In genomic region chr6:147149826-147150225, GRCh38 we compare ENCODE assay signal across 21 cellular contexts. TPM values are rescaled to one million over a fixed set of nuclear protein-coding genes. Genes with fewer than 3 reads are reported as not detected.
DNase-seq lines count a peak whose midpoint lies in the region; ATAC-seq, FAIRE-seq and TF ChIP-seq lines count a peak whose summit lies in the region.
"Had no signal": no experiment of that assay in that cellular context is flagged by ENCODE, and none has a peak within 500 bp of the region (broad histone marks: within the 10 kb centered on the region; RNA-seq: fewer than 3 reads in every experiment).

No MANE protein-coding gene starts in this region.

- intact Hi-C loops in HepG2 (cut with micrococcal nuclease; ENCODE audit: unreplicated experiment) (no loop called here), right lobe of liver (cut with DNase I) (no loop called here), colonic mucosa (cut with DNase I) (no loop called here), transverse colon (cut with DNase I; ENCODE audit: low total_unique reads) (no loop called here), A673 (cut with micrococcal nuclease; ENCODE audit: unreplicated experiment) (no loop called here)

- POLR2A ChIA-PET in HepG2 (lab: Yijun Ruan, JAX): no interaction called here
- POLR2A ChIA-PET in A673 (lab: Charles Lee; ENCODE audit: low non-redundant PET): no interaction called here

- DNase-seq in HepG2 (ENCODE audit: low spot score) (no peak), right lobe of liver (no peak), colonic mucosa (no peak), transverse colon (no peak), DMS53 (lab: John Stamatoyannopoulos, UW) (no peak), SJCRH30 (no peak), A673 (ENCODE audit: low spot score) (no peak)
- DNase-seq: 8988T; C1 segment of cervical spinal cord; Calu3; CD4-positive, alpha-beta memory T cell; COR-L47; DND-41; GDM1; GOT3; HFFc6 had no signal

- BruUV-seq in HepG2 (replicated peaks; lab: Mats Ljungman, UMichigan) (no TSS peak), A673 (replicated peaks; lab: Mats Ljungman, UMichigan) (no TSS peak)

- H3K9ac ChIP-seq in HepG2 (ENCODE audit: insufficient read depth, low read depth, low read length): no peak overlapping the region
- no peak overlapping the region for H3K9ac ChIP-seq in colonic mucosa (ENCODE audit: low read depth in 2 of 2, low read length in 2 of 2)

- in situ Hi-C loops in HepG2 (cut with HindIII; ENCODE audit: extremely low pct_ligation_motif_present, low pct_unique_long_range_greater_than_20kb) (no loop called here), transverse colon (cut with MboI; ENCODE audit: low pct_ligation_motif_present in 1 of 4, low pct_unique_long_range_greater_than_20kb in 1 of 4, low sequenced_read_pairs in 3 of 4) (no loop called here)

- H3K27me3 ChIP-seq in HepG2 (ENCODE audit: control insufficient read depth in 1 of 2, insufficient read depth in 2 of 2, low read length in 2 of 2) (no peaks in the 10 kb centered on the region; a peak in 1 of 5 replicates), right lobe of liver (no peaks in the 10 kb centered on the region), colonic mucosa (no peaks in the 10 kb centered on the region), transverse colon (no peaks in the 10 kb centered on the region), SJCRH30 (no peaks in the 10 kb centered on the region), A673 (replicated peaks; ENCODE audit: insufficient read depth, low read depth, low read length, poor library complexity) (no peaks in the 10 kb centered on the region)

- no peak overlapping the region for H3K4me2 ChIP-seq in HepG2 (ENCODE audit: low read depth, low read length)
- H3K4me2 ChIP-seq: A549 had no signal

- H4K20me1 ChIP-seq in HepG2 (ENCODE audit: insufficient read depth, low read length): no peaks in the 10 kb centered on the region

- no peak for FAIRE-seq in HepG2 (lab: Jason Lieb, UNC)
- FAIRE-seq in islet of Langerhans (lab: Jason Lieb, UNC): peak; percentile 21
- FAIRE-seq: A549, GM12878, H54 had no signal

- no peak overlapping the region for H3K27ac ChIP-seq in HepG2 (ENCODE audit: extremely low read length, insufficient read depth, low read length)
- H3K27ac ChIP-seq in right lobe of liver: no peak overlapping the region
- peak overlapping the region; percentile 31 for H3K27ac ChIP-seq in colonic mucosa
- H3K27ac ChIP-seq in transverse colon: peak overlapping the region in 3 of 4 donors; percentile 29 to 67 (median 42)
- no peak overlapping the region for H3K27ac ChIP-seq in SJCRH30
- H3K27ac ChIP-seq in A673 (ENCODE audit: low read depth, low read length, poor library complexity, severe bottlenecking): no peak overlapping the region
- H3K27ac ChIP-seq: A549 had no signal

- no peaks in the 10 kb centered on the region for H3K36me3 ChIP-seq in HepG2 (replicated peaks in 1 of 2; ENCODE audit: control insufficient read depth in 1 of 2, insufficient read depth in 2 of 2, low read length in 2 of 2)
- no peaks in the 10 kb centered on the region for H3K36me3 ChIP-seq in right lobe of liver
- no peaks in the 10 kb centered on the region for H3K36me3 ChIP-seq in colonic mucosa
- no peaks in the 10 kb centered on the region for H3K36me3 ChIP-seq in transverse colon
- no peaks in the 10 kb centered on the region for H3K36me3 ChIP-seq in SJCRH30
- no peaks in the 10 kb centered on the region for H3K36me3 ChIP-seq in A673 (ENCODE audit: insufficient read depth, low read length, poor library complexity, severe bottlenecking)
- H3K36me3 ChIP-seq: HAP-1 had no signal

- ATAC-seq in HepG2 (no peak), right lobe of liver (no peak)
- ATAC-seq: A549, GM12878 had no signal

- WGBS in HepG2 (ENCODE audit: low lambda C conversion rate): 56% methylated on average over 2 of the region's 2 CpGs
- WGBS in right lobe of liver (ENCODE audit: insufficient coverage, low coverage, low lambda C conversion rate, missing lambda C conversion rate): 79% methylated on average over 2 of the region's 2 CpGs
- WGBS in transverse colon (ENCODE audit: low coverage in 1 of 2), 2 donors: 72 to 75% methylated on average over 2 of the region's 2 CpGs

- TF ChIP-seq EP300 in HepG2 (IDR thresholded peaks at IDR 0.05; ENCODE audit: low read depth in 2 of 2, low read length in 2 of 2) (no peak), HepG2 (CRISPR knock-in tag; IDR thresholded peaks at IDR 0.05; ENCODE audit: borderline replicate concordance) (no peak), transverse colon (IDR thresholded peaks at IDR 0.05; ENCODE audit: low read depth) (no peak)

- CTCF ChIA-PET in HepG2 (lab: Yijun Ruan, JAX; ENCODE audit: low intra/inter-chr PET ratio, low total read pairs): no interaction called here
- CTCF ChIA-PET in A673 (lab: Charles Lee): no interaction called here

- TF ChIP-seq POLR2A in HepG2 (IDR thresholded peaks at IDR 0.05; ENCODE audit: insufficient read depth in 1 of 2, low read depth in 2 of 2, low read length in 2 of 2) (no peak), right lobe of liver (IDR thresholded peaks at IDR 0.05) (no peak), transverse colon (IDR thresholded peaks at IDR 0.05) (no peak)

- H3K4me1 ChIP-seq in HepG2 (ENCODE audit: insufficient read depth, low read length) (no peaks in the 10 kb centered on the region), right lobe of liver (no peaks in the 10 kb centered on the region), colonic mucosa (no peaks in the 10 kb centered on the region), transverse colon (peaks cover 0 to 47% (median 10%) of the 10 kb centered on the region in 4 donors), SJCRH30 (no peaks in the 10 kb centered on the region), A673 (ENCODE audit: insufficient read depth, low read length, poor library complexity, severe bottlenecking) (no peaks in the 10 kb centered on the region)
- H3K4me1 ChIP-seq: HAP-1 had no signal

- no peak for TF ChIP-seq RAD21 in HepG2 (CRISPR knock-in tag; IDR thresholded peaks at IDR 0.05)

- H3K9me3 ChIP-seq in HepG2 (ENCODE audit: low read length) (no peaks in the 10 kb centered on the region), right lobe of liver (no peaks in the 10 kb centered on the region), colonic mucosa (no peaks in the 10 kb centered on the region), transverse colon (no peaks in the 10 kb centered on the region), SJCRH30 (replicated peaks) (0 out of 2 replicates have a peak, but pooled peaks cover 2% of the 10 kb centered on the region), A673 (ENCODE audit: low read depth, low read length, poor library complexity, severe bottlenecking) (no peaks in the 10 kb centered on the region)
- H3K9me3 ChIP-seq: A549, HAP-1 had no signal

- TF ChIP-seq CTCF in HepG2 (CRISPR knock-in tag; IDR thresholded peaks at IDR 0.05) (no peak), right lobe of liver (IDR thresholded peaks at IDR 0.05) (no peak), colonic mucosa (IDR thresholded peaks at IDR 0.05) (no peak), transverse colon (IDR thresholded peaks at IDR 0.05) (no peak), A673 (conservative IDR thresholded peaks at IDR 0.05; ENCODE audit: low read depth, low read length) (no peak)

- no peak overlapping the region for H2AFZ ChIP-seq in HepG2 (ENCODE audit: low read length)

- H3K79me2 ChIP-seq in HepG2 (ENCODE audit: insufficient read depth, low read length): no peaks in the 10 kb centered on the region

- H3K4me3 ChIP-seq in HepG2 (replicated peaks in 1 of 3; ENCODE audit: insufficient read depth in 1 of 3, low read depth in 2 of 3, low read length in 3 of 3) (no peak overlapping the region), right lobe of liver (no peak overlapping the region), colonic mucosa (no peak overlapping the region), transverse colon (no peak overlapping the region), SJCRH30 (no peak overlapping the region), A673 (ENCODE audit: low read depth, low read length, poor library complexity, severe bottlenecking) (no peak overlapping the region)
- H3K4me3 ChIP-seq: A549, GM12878, HAP-1 had no signal

TF ChIP-seq in HepG2, 621 proteins besides CTCF, POLR2A, EP300 and RAD21 (continues in another document):
- TF ChIP-seq MAFF (IDR thresholded peaks at IDR 0.05; ENCODE audit: low read depth, low read length): peak; percentile 67

RNA-seq across cellular contexts. Expression of gene STXBP5, which starts 54.4 kb away (rescaled TPM):
- 19.4 and 21.8 TPM in 2 replicates for total RNA-seq in HepG2 (2016; rRNA removed; fragmentation: Illumina TruSeq; extraction: Trizol)
- total RNA-seq in HepG2 (2016; cell fraction: cytosol; rRNA removed; fragmentation: Illumina TruSeq; extraction: Trizol; ENCODE audit: low read depth): 3.0 and 4.1 TPM in 2 replicates
- 18.5 and 18.8 TPM in 2 replicates for total RNA-seq in HepG2 (2016; cell fraction: insoluble cytoplasmic fraction; rRNA removed; fragmentation: Illumina TruSeq; extraction: Trizol)
- 6.7 and 8.3 TPM in 2 replicates for total RNA-seq in HepG2 (2016; cell fraction: membrane; rRNA removed; fragmentation: Illumina TruSeq; extraction: Trizol)
- total RNA-seq in HepG2 (2016; cell fraction: nucleus; rRNA removed; fragmentation: Illumina TruSeq; extraction: Trizol): 36.7 and 39.8 TPM in 2 replicates
- polyA plus RNA-seq in HepG2 (2011; rRNA removed): 8.8 and 9.5 TPM in 2 replicates
- 3.9 and 6.8 TPM in 2 replicates for polyA plus RNA-seq in HepG2 (2011; cell fraction: cytosol; rRNA removed)
- 7.1 and 11.0 TPM in 2 replicates for polyA plus RNA-seq in HepG2 (2011; cell fraction: nucleus; rRNA removed)
- polyA plus RNA-seq in HepG2 (2012): 5.4 and 7.4 TPM in 2 replicates
- polyA plus RNA-seq in HepG2 (2016; cell fraction: cytosol; fragmentation: Illumina TruSeq; extraction: Trizol; ENCODE audit: low read depth): 0.29 and 0.48 TPM in 2 replicates
- 10.8 and 12.3 TPM in 2 replicates for polyA plus RNA-seq in HepG2 (2016; cell fraction: insoluble cytoplasmic fraction; fragmentation: Illumina TruSeq; extraction: Trizol; ENCODE audit: low read depth)
- 1.5 and 1.9 TPM in 2 replicates for polyA plus RNA-seq in HepG2 (2016; cell fraction: membrane; fragmentation: Illumina TruSeq; extraction: Trizol; ENCODE audit: low read depth)
- polyA plus RNA-seq in HepG2 (2016; cell fraction: nucleus; fragmentation: Illumina TruSeq; extraction: Trizol; ENCODE audit: insufficient read depth, low read depth): 14.3 and 16.7 TPM in 2 replicates
- 22.2 and 28.0 TPM in 2 replicates for polyA minus RNA-seq in HepG2 (2011; rRNA and poly(A)+ RNA removed; ENCODE audit: low replicate concordance)
- polyA minus RNA-seq in HepG2 (2011; cell fraction: cytosol; rRNA and poly(A)+ RNA removed): 22.2 and 25.0 TPM in 2 replicates
- polyA minus RNA-seq in HepG2 (2011; cell fraction: nucleus; rRNA and poly(A)+ RNA removed): 87.7 and 92.5 TPM in 2 replicates
- 1 to 10 TPM; 3.9 to 7.6 (median 5.7) TPM for total RNA-seq in right lobe of liver
- 10 to 100 TPM; 45.8 to 52.3 TPM for total RNA-seq in colonic mucosa
- total RNA-seq in transverse colon: 10 to 100 TPM; 58.7 to 99.5 (median 85.0) TPM
- total RNA-seq in SJCRH30 (2014; rRNA removed; shearing (Covaris generic)): 32.9 and 33.4 TPM in 2 replicates
- 12.2 and 14.5 TPM in 2 replicates for total RNA-seq in A673 (2021)

Comparison
In these comparisons a context has a peak if more than half of its experiments do, and no peak if none do; other contexts are left out.
1. H3K27ac ChIP-seq: peak in colonic mucosa (single experiment) and transverse colon (3 of 4); none in HepG2 (single experiment), right lobe of liver (0 of 3), SJCRH30 (single experiment) and A673 (single experiment).